In genomic region chr1:40508375-40509341, GRCh38 we compare ENCODE assay signal across 8 cellular contexts. TPM values are rescaled to one million over a fixed set of nuclear protein-coding genes. Genes with fewer than 3 reads are reported as not detected.
A peak's percentile ranks its signal among the peaks of the same experiment; 100 is the strongest.
DNase-seq lines count a peak whose midpoint lies in the region; ATAC-seq and TF ChIP-seq lines count a peak whose summit lies in the region.

Gene EXO5 (plus strand): TSS chr1:40508767. CDS start chr1:40514545, 5,778 bp downstream.

- peak within 1 kb of the TSS; percentile 94 for H2AFZ ChIP-seq in fibroblast of lung (ENCODE audit: low read length)

- H3K79me2 ChIP-seq in fibroblast of lung (ENCODE audit: control insufficient read depth, insufficient read depth, low read length), result peaks cover 5% of the 10 kb centered on the region

- POLR2A ChIA-PET in CD8-positive, alpha-beta memory T cell (lab: Charles Lee), result interaction anchor here (1.4 to 1.8 kb wide), 3 partner anchors 23 to 58 kb away, joined by 3 to 4 read pairs (median 4); partner anchors contain the start of genes ZFP69B and ZNF684
- POLR2A ChIA-PET in naive thymus-derived CD4-positive, alpha-beta T cell (lab: Charles Lee), result interaction anchor here (0.6 to 2.4 kb wide), 5 partner anchors 23 to 1837 kb away, joined by 3 to 20 read pairs (median 4); partner anchors contain the start of genes NFYC and ZNF684

- H3K36me3 ChIP-seq in CD8-positive, alpha-beta memory T cell (ENCODE audit: insufficient read depth, low read length), result peaks cover 2% of the 10 kb centered on the region
- no peaks in the 10 kb centered on the region for H3K36me3 ChIP-seq in fibroblast of lung (ENCODE audit: control insufficient read depth, insufficient read depth, low read length)
- peaks cover 0 to 8% (median 0%) of the 10 kb centered on the region in 3 experiments for H3K36me3 ChIP-seq in naive thymus-derived CD4-positive, alpha-beta T cell (ENCODE audit: control insufficient read depth in 2 of 3, insufficient read depth in 3 of 3, low read length in 3 of 3)

- peak within 1 kb of the TSS; percentile 60 for H3K9ac ChIP-seq in fibroblast of lung (ENCODE audit: insufficient read depth, low read length)

- DNase-seq in CD8-positive, alpha-beta memory T cell, result peak; percentile 67 to 82 (median 70)
- DNase-seq in HuH-7.5 (ENCODE audit: low spot score) (peak; percentile 55), RPMI7951 (ENCODE audit: low read depth) (peak; percentile 82), fibroblast of lung (ENCODE audit: low read depth in 2 of 2) (peak; percentile 72 to 81)
- DNase-seq in activated T-helper 1 cell treated with anti-CD3 and anti-CD28 coated beads, Interleukin-2, amount 50 U/mL, for 16 hours (ENCODE audit: low read depth in 1 of 2, low spot score in 1 of 2), result peak; percentile 62 to 73
- DNase-seq in naive thymus-derived CD4-positive, alpha-beta T cell, result peak; percentile 59 to 88 (median 67)

- intact Hi-C loops in naive thymus-derived CD4-positive, alpha-beta T cell (cut with micrococcal nuclease), result loop anchor here (1.0 kb wide), 4 partner anchors 23 to 59 kb away; partner anchors contain the start of genes ZFP69 (in 2 of the 2), ZNF684 (in 2 of the 2) and ZFP69B (in 1 of the 2)

- peaks cover 15 to 26% (median 24%) of the 10 kb centered on the region in 3 donors for H3K4me1 Mint-ChIP-seq in CD8-positive, alpha-beta memory T cell
- H3K4me1 Mint-ChIP-seq in naive thymus-derived CD4-positive, alpha-beta T cell, result peaks cover 9 to 18% (median 12%) of the 10 kb centered on the region in 7 donors
- peaks cover 11% of the 10 kb centered on the region for H3K4me1 Mint-ChIP-seq in stimulated activated memory B cell treated with anti-CD40 and anti-IgM and Interleukin-4, amounts not matched to agents 10 μg/mL and 1 μg/mL and 100 μg/mL, for 72 hours

- H3K4me3 ChIP-seq in CD8-positive, alpha-beta memory T cell (ENCODE audit: low read length), result peak within 1 kb of the TSS; percentile 87
- peak within 1 kb of the TSS; percentile 33 to 84 (median 64) for H3K4me3 ChIP-seq in fibroblast of lung (replicated peaks in 1 of 4; ENCODE audit: control extremely low read depth in 1 of 4, insufficient read depth in 1 of 4, low read depth in 3 of 4, low read length in 4 of 4)
- H3K4me3 ChIP-seq in naive thymus-derived CD4-positive, alpha-beta T cell (ENCODE audit: low read length), result peak within 1 kb of the TSS; percentile 70

- H3K36me3 Mint-ChIP-seq in CD8-positive, alpha-beta memory T cell, result peaks cover 14 to 38% (median 32%) of the 10 kb centered on the region in 3 donors
- H3K36me3 Mint-ChIP-seq in naive thymus-derived CD4-positive, alpha-beta T cell, result peaks cover 18 to 58% (median 38%) of the 10 kb centered on the region in 5 donors
- H3K36me3 Mint-ChIP-seq in stimulated activated memory B cell treated with anti-CD40 and anti-IgM and Interleukin-4, amounts not matched to agents 10 μg/mL and 1 μg/mL and 100 μg/mL, for 72 hours, result peaks cover 51% of the 10 kb centered on the region

- peaks cover 10% of the 10 kb centered on the region for H3K4me1 ChIP-seq in CD8-positive, alpha-beta memory T cell (ENCODE audit: insufficient read depth, low read length)
- no peaks in the 10 kb centered on the region for H3K4me1 ChIP-seq in fibroblast of lung (ENCODE audit: control insufficient read depth, extremely low read depth, insufficient read depth, low read length)
- no peaks in the 10 kb centered on the region for H3K4me1 ChIP-seq in naive thymus-derived CD4-positive, alpha-beta T cell (ENCODE audit: control insufficient read depth in 2 of 2, insufficient read depth in 2 of 2, low read length in 2 of 2)

- H3K4me2 ChIP-seq in fibroblast of lung (ENCODE audit: extremely low read depth, insufficient read depth, low read length), result peak within 1 kb of the TSS; percentile 83

- no peak for TF ChIP-seq CTCF in fibroblast of lung (conservative IDR thresholded peaks at IDR 0.05 in 1 of 2, IDR thresholded peaks at IDR 0.05 in 1 of 2; ENCODE audit: low read depth in 1 of 2, low read length in 2 of 2)

- peaks cover 0 to 1% of the 10 kb centered on the region in 2 donors for H3K27me3 Mint-ChIP-seq in CD8-positive, alpha-beta memory T cell
- no peaks in the 10 kb centered on the region for H3K27me3 Mint-ChIP-seq in naive thymus-derived CD4-positive, alpha-beta T cell
- H3K27me3 Mint-ChIP-seq in stimulated activated memory B cell treated with anti-CD40 and anti-IgM and Interleukin-4, amounts not matched to agents 10 μg/mL and 1 μg/mL and 100 μg/mL, for 72 hours, result no peaks in the 10 kb centered on the region

- peaks cover 5% of the 10 kb centered on the region for H3K9me3 ChIP-seq in CD8-positive, alpha-beta memory T cell (ENCODE audit: low read length)
- no peaks in the 10 kb centered on the region for H3K9me3 ChIP-seq in fibroblast of lung (ENCODE audit: control insufficient read depth, insufficient read depth, low read depth, low read length)
- H3K9me3 ChIP-seq in naive thymus-derived CD4-positive, alpha-beta T cell (ENCODE audit: control insufficient read depth in 2 of 3, low read length in 3 of 3), result peaks cover 0 to 22% (median 8%) of the 10 kb centered on the region in 3 experiments

- H4K20me1 ChIP-seq in fibroblast of lung (ENCODE audit: control insufficient read depth, extremely low read depth, insufficient read depth, low read length), result no peaks in the 10 kb centered on the region

- CTCF ChIA-PET in CD8-positive, alpha-beta memory T cell (lab: Charles Lee), result interaction anchor here (0.7 to 0.8 kb wide), 2 partner anchors 347 to 378 kb away, joined by 3 read pairs; partner anchors contain the start of gene RLF
- CTCF ChIA-PET in naive thymus-derived CD4-positive, alpha-beta T cell (lab: Charles Lee), result interaction anchor here (1.0 kb wide), 1 partner anchor 23 kb away, joined by 3 read pairs; the partner anchor contains the start of gene ZNF684

- peak within 1 kb of the TSS; percentile 60 for H3K27ac ChIP-seq in CD8-positive, alpha-beta memory T cell (ENCODE audit: low read depth, low read length)
- peak within 1 kb of the TSS; percentile 55 for H3K27ac ChIP-seq in fibroblast of lung (ENCODE audit: insufficient read depth, low read length)
- H3K27ac ChIP-seq in naive thymus-derived CD4-positive, alpha-beta T cell (ENCODE audit: low read depth, low read length), result peak within 1 kb of the TSS; percentile 68

- ATAC-seq in GM21381 (IDR thresholded peaks at IDR 0.05; ENCODE audit: unreplicated experiment), result peak; percentile 97
- ATAC-seq in naive thymus-derived CD4-positive, alpha-beta T cell, result peak; percentile 99
- peak; percentile 100 for ATAC-seq in stimulated activated memory B cell treated with anti-CD40 and anti-IgM and Interleukin-4, amounts not matched to agents 10 μg/mL and 1 μg/mL and 100 μg/mL, for 72 hours

- peak within 1 kb of the TSS; percentile 88 to 94 (median 90) for H3K4me3 Mint-ChIP-seq in CD8-positive, alpha-beta memory T cell
- peak within 1 kb of the TSS; percentile 76 to 93 (median 91) for H3K4me3 Mint-ChIP-seq in naive thymus-derived CD4-positive, alpha-beta T cell
- peak within 1 kb of the TSS; percentile 91 for H3K4me3 Mint-ChIP-seq in stimulated activated memory B cell treated with anti-CD40 and anti-IgM and Interleukin-4, amounts not matched to agents 10 μg/mL and 1 μg/mL and 100 μg/mL, for 72 hours

- H3K27me3 ChIP-seq in CD8-positive, alpha-beta memory T cell (ENCODE audit: insufficient read depth, low read length, poor library complexity, severe bottlenecking), result no peaks in the 10 kb centered on the region
- H3K27me3 ChIP-seq in fibroblast of lung (ENCODE audit: control insufficient read depth, insufficient read depth, low read length), result no peaks in the 10 kb centered on the region
- H3K27me3 ChIP-seq in naive thymus-derived CD4-positive, alpha-beta T cell (ENCODE audit: control insufficient read depth in 2 of 2, insufficient read depth in 2 of 2, low read length in 2 of 2), result no peaks in the 10 kb centered on the region

- peak within 1 kb of the TSS; percentile 63 to 96 (median 86) for H3K27ac Mint-ChIP-seq in CD8-positive, alpha-beta memory T cell
- H3K27ac Mint-ChIP-seq in naive thymus-derived CD4-positive, alpha-beta T cell, result peak within 1 kb of the TSS; percentile 44 to 91 (median 74)
- H3K27ac Mint-ChIP-seq in stimulated activated memory B cell treated with anti-CD40 and anti-IgM and Interleukin-4, amounts not matched to agents 10 μg/mL and 1 μg/mL and 100 μg/mL, for 72 hours, result peak within 1 kb of the TSS; percentile 89

- H3K9me3 Mint-ChIP-seq in CD8-positive, alpha-beta memory T cell, result peaks cover 12 to 35% (median 22%) of the 10 kb centered on the region in 5 donors
- H3K9me3 Mint-ChIP-seq in naive thymus-derived CD4-positive, alpha-beta T cell, result peaks cover 6 to 74% (median 32%) of the 10 kb centered on the region in 11 donors
- H3K9me3 Mint-ChIP-seq in stimulated activated memory B cell treated with anti-CD40 and anti-IgM and Interleukin-4, amounts not matched to agents 10 μg/mL and 1 μg/mL and 100 μg/mL, for 72 hours, result peaks cover 15% of the 10 kb centered on the region

RNA-seq across cellular contexts. Expression of gene EXO5, which starts in this region (rescaled TPM):
- total RNA-seq in CD8-positive, alpha-beta memory T cell, result 10 to 100 TPM; 14.7 to 14.9 TPM
- polyA plus RNA-seq in CD8-positive, alpha-beta memory T cell, result 8.3 TPM
- 11.5 and 15.3 TPM in 2 replicates for total RNA-seq in RPMI7951 (2014; rRNA removed; shearing (Covaris generic))
- total RNA-seq in fibroblast of lung, result 7.7 and 11.1 TPM in 2 replicates
- 9.0 and 13.4 TPM in 2 replicates for polyA plus RNA-seq in fibroblast of lung
- 6.0 and 8.8 TPM in 2 replicates for polyA plus RNA-seq in fibroblast of lung (2012)
- 1.1 and 1.6 TPM in 2 replicates for polyA minus RNA-seq in fibroblast of lung (ENCODE audit: low replicate concordance)
- 10 to 100 TPM in 2 of 5 experiments, 1 to 10 TPM in 3; 5.2 to 14.1 (median 8.6) TPM for total RNA-seq in naive thymus-derived CD4-positive, alpha-beta T cell
- 1 to 10 TPM; 8.1 to 8.8 TPM for polyA plus RNA-seq in naive thymus-derived CD4-positive, alpha-beta T cell

Comparison
In these comparisons a context has a peak if more than half of its experiments do, and no peak if none do; other contexts are left out.
1. Peak in every context shown above with its lines: DNase-seq, ATAC-seq, H3K4me3 ChIP-seq and H3K27ac ChIP-seq.